8 cellular contexts compared by ENCODE assay signal in genomic region chr7:44325181-44325671, GRCh38. TPM values are rescaled to one million over a fixed set of nuclear protein-coding genes. Genes with fewer than 3 reads are reported as not detected.
DNase-seq lines count a peak whose midpoint lies in the region; ATAC-seq and TF ChIP-seq lines count a peak whose summit lies in the region.

Gene CAMK2B, minus strand, starts transcription at chr7:44325594. Its CDS starts 173 bp downstream, at chr7:44325421.

- POLR2A ChIA-PET in CD8-positive, alpha-beta T cell (lab: Charles Lee), result no interaction called here

- peak in 1 of 7 experiments; percentile 38 for DNase-seq in CD8-positive, alpha-beta T cell
- DNase-seq in NCI-H1092 treated with DMSO at 0.1 percent for 48 hours (lab: John Stamatoyannopoulos, UW) (peak; percentile 19), dorsolateral prefrontal cortex (peak in 2 of 10 donors; percentile 71 to 73), amniotic stem cell (lab: John Stamatoyannopoulos, UW) (no peak), GDM1 (lab: John Stamatoyannopoulos, UW) (no peak), GOT3 (lab: John Stamatoyannopoulos, UW) (no peak)

- H3K27ac Mint-ChIP-seq in CD8-positive, alpha-beta T cell, result no peak within 1 kb of the TSS
- H3K27ac Mint-ChIP-seq in nephron, result peak within 1 kb of the TSS in 1 of 3 experiments; percentile 3

- H3K4me1 ChIP-seq in CD8-positive, alpha-beta T cell (ENCODE audit: insufficient read depth, low read length), result no peaks in the 10 kb centered on the region

- no peak for ATAC-seq in CD8-positive, alpha-beta T cell
- ATAC-seq in GM18909 (IDR thresholded peaks at IDR 0.05; ENCODE audit: poor library complexity, unreplicated experiment), result no peak

- no peaks in the 10 kb centered on the region for H3K36me3 Mint-ChIP-seq in CD8-positive, alpha-beta T cell
- no peaks in the 10 kb centered on the region for H3K36me3 Mint-ChIP-seq in nephron (ENCODE audit: low read depth)

- no peaks in the 10 kb centered on the region for H3K9me3 ChIP-seq in CD8-positive, alpha-beta T cell (ENCODE audit: low read length)

- H3K4me1 Mint-ChIP-seq in CD8-positive, alpha-beta T cell (ENCODE audit: low read depth), result peaks cover 7% of the 10 kb centered on the region
- peaks cover 22% of the 10 kb centered on the region for H3K4me1 Mint-ChIP-seq in nephron

- H3K4me3 ChIP-seq in CD8-positive, alpha-beta T cell (ENCODE audit: low read depth, low read length), result no peak within 1 kb of the TSS
- peak within 1 kb of the TSS in 58 of 59 donors; percentile 19 to 73 (median 60) for H3K4me3 ChIP-seq in dorsolateral prefrontal cortex

- H3K27me3 ChIP-seq in CD8-positive, alpha-beta T cell (ENCODE audit: insufficient read depth, low read length), result no peaks in the 10 kb centered on the region
- peaks cover 0 to 15% (median 0%) of the 10 kb centered on the region in 45 donors for H3K27me3 ChIP-seq in dorsolateral prefrontal cortex

- H3K27me3 Mint-ChIP-seq in CD8-positive, alpha-beta T cell (ENCODE audit: low read depth), result peaks cover 35% of the 10 kb centered on the region
- H3K27me3 Mint-ChIP-seq in nephron (ENCODE audit: low read depth), result peaks cover 70% of the 10 kb centered on the region

- peak within 1 kb of the TSS; percentile 67 for H3K4me3 Mint-ChIP-seq in CD8-positive, alpha-beta T cell
- H3K4me3 Mint-ChIP-seq in nephron, result peak within 1 kb of the TSS; percentile 90 to 94 (median 92)

- intact Hi-C loops in CD8-positive, alpha-beta T cell (cut with DNase I, micrococcal nuclease), result no loop called here
- intact Hi-C loops in dorsolateral prefrontal cortex (cut with DNase I), result loop anchor here in 1 of 2 donors (10.0 kb wide), 1 partner anchor 60 kb away; no protein-coding TSS in a partner anchor

- no peak within 1 kb of the TSS for H3K27ac ChIP-seq in CD8-positive, alpha-beta T cell (ENCODE audit: low read depth, low read length)
- H3K27ac ChIP-seq in dorsolateral prefrontal cortex, result peak within 1 kb of the TSS in 52 of 59 donors; percentile 33 to 91 (median 69)

- CTCF ChIA-PET in CD8-positive, alpha-beta T cell (lab: Charles Lee), result no interaction called here

- H3K9me3 Mint-ChIP-seq in CD8-positive, alpha-beta T cell, result no peaks in the 10 kb centered on the region
- no peaks in the 10 kb centered on the region for H3K9me3 Mint-ChIP-seq in nephron

- no peak for TF ChIP-seq CTCF in CD8-positive, alpha-beta T cell (IDR thresholded peaks at IDR 0.05)
- TF ChIP-seq CTCF in dorsolateral prefrontal cortex (IDR thresholded peaks at IDR 0.05 in 54 of 56, conservative IDR thresholded peaks at IDR 0.05 in 2 of 56; ENCODE audit: low read depth in 1 of 56, partially characterized antibody in 56 of 56) (no peak), nephron (IDR thresholded peaks at IDR 0.05; ENCODE audit: unreplicated experiment in 3 of 3) (no peak)

- H3K36me3 ChIP-seq in CD8-positive, alpha-beta T cell (ENCODE audit: insufficient read depth, low read length), result no peaks in the 10 kb centered on the region

RNA-seq across cellular contexts. Expression of gene CAMK2B, which starts in this region (rescaled TPM):
- total RNA-seq in CD8-positive, alpha-beta T cell, result not detected
- total RNA-seq in dorsolateral prefrontal cortex, result 100 to 1,000 TPM; 111 to 469 (median 313) TPM

Comparison
In these comparisons a context has a peak if more than half of its experiments do, and no peak if none do; other contexts are left out.
1. RNA of gene CAMK2B (total RNA-seq): 111 to 469 TPM in dorsolateral prefrontal cortex; not detected in CD8-positive, alpha-beta T cell; every median in the first group is over 100 times any median in the second.